In the genomic region with DNA sequence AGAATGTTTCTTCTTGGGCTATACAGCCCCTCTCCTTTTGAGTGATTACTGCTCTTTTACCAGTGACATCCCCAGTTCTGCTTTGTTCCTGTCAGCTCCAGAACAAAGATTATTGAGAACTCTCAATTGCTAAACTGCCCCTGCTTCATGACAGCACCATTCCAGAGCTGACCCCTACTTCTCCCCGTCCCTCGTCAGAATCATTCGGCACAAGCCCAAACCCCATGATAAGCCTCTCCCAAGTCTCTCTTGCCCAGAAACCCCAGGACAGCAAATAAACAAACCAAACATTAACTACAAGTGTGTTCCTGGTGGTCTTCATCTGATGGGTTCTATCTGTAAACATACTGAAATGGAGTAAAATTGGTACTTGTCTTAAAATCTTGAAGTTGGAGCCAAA, we compare ENCODE assay signal across 17 cellular contexts.
"Had no signal": no experiment of that assay in that cellular context is flagged by ENCODE, and none has a peak within 500 bp of the region (broad histone marks: within the 10 kb centered on the region; RNA-seq: fewer than 3 reads in every experiment).

No MANE protein-coding gene starts in this region.

- H3K27ac Mint-ChIP-seq: effector memory CD8-positive, alpha-beta T cell; natural killer cell; progenitor cell of endocrine pancreas; stimulated activated naive B cell treated with anti-CD40 and anti-IgM and Interleukin-4, amounts not matched to agents 10 μg/mL and 1 μg/mL and 100 μg/mL, for 72 hours; stimulated activated naive CD8-positive, alpha-beta T cell treated with anti-CD3 and anti-CD28 coated beads, Interleukin-15, Interleukin-2, amounts not matched to agents 100 ng/mL and 50 ng/mL, for 24 hours had no signal

- H3K36me3 Mint-ChIP-seq: natural killer cell; stimulated activated naive B cell treated with anti-CD40 and anti-IgM and Interleukin-4, amounts not matched to agents 10 μg/mL and 1 μg/mL and 100 μg/mL, for 72 hours had no signal

- H3K9me3 Mint-ChIP-seq: effector memory CD8-positive, alpha-beta T cell; natural killer cell; neural crest cell; stimulated activated naive B cell treated with anti-CD40 and anti-IgM and Interleukin-4, amounts not matched to agents 10 μg/mL and 1 μg/mL and 100 μg/mL, for 72 hours; stimulated activated naive CD8-positive, alpha-beta T cell treated with anti-CD3 and anti-CD28 coated beads, Interleukin-15, Interleukin-2, amounts not matched to agents 100 ng/mL and 50 ng/mL, for 24 hours had no signal

- DNase-seq: colonic mucosa; effector memory CD8-positive, alpha-beta T cell; head of caudate nucleus; left ventricle myocardium superior; lower lobe of right lung; natural killer cell; right lobe of liver; small intestine; stimulated activated CD4-positive, alpha-beta T cell treated with anti-CD3 and anti-CD28 coated beads, Interleukin-15, amount 100 ng/mL, for 24 hours; stimulated activated CD4-positive, alpha-beta T cell treated with anti-CD3 and anti-CD28 coated beads, Interleukin-2, amount 100 ng/mL, for 48 hours; stimulated activated naive B cell treated with anti-CD40 and anti-IgM and Interleukin-4, amounts not matched to agents 10 μg/mL and 1 μg/mL and 100 μg/mL, for 72 hours; transverse colon had no signal

- H3K4me3 ChIP-seq: colonic mucosa, lower lobe of right lung, right lobe of liver, transverse colon had no signal

- H3K27me3 Mint-ChIP-seq: progenitor cell of endocrine pancreas had no signal

- H3K4me1 Mint-ChIP-seq: natural killer cell; stimulated activated naive B cell treated with anti-CD40 and anti-IgM and Interleukin-4, amounts not matched to agents 10 μg/mL and 1 μg/mL and 100 μg/mL, for 72 hours had no signal

- H3K27ac ChIP-seq: colonic mucosa, lower lobe of right lung, neutrophil, parathyroid adenoma, right lobe of liver had no signal

- H3K9ac ChIP-seq: parathyroid adenoma had no signal

- H3K9me3 ChIP-seq: colonic mucosa, lower lobe of right lung, neutrophil, right lobe of liver, transverse colon had no signal

- ATAC-seq: effector memory CD8-positive, alpha-beta T cell; left ventricle myocardium superior; lower lobe of right lung; natural killer cell; right lobe of liver; stimulated activated naive B cell treated with anti-CD40 and anti-IgM and Interleukin-4, amounts not matched to agents 10 μg/mL and 1 μg/mL and 100 μg/mL, for 72 hours had no signal

- H3K36me3 ChIP-seq: colonic mucosa, lower lobe of right lung, neutrophil, right lobe of liver, transverse colon had no signal

- H3K4me1 ChIP-seq: colonic mucosa, lower lobe of right lung, parathyroid adenoma, right lobe of liver had no signal

- H3K27me3 ChIP-seq: colonic mucosa, neutrophil, right lobe of liver, transverse colon had no signal

- H2AFZ ChIP-seq: parathyroid adenoma had no signal

- H3K4me3 Mint-ChIP-seq: effector memory CD8-positive, alpha-beta T cell; natural killer cell; neural crest cell; stimulated activated naive B cell treated with anti-CD40 and anti-IgM and Interleukin-4, amounts not matched to agents 10 μg/mL and 1 μg/mL and 100 μg/mL, for 72 hours; stimulated activated naive CD8-positive, alpha-beta T cell treated with anti-CD3 and anti-CD28 coated beads, Interleukin-15, Interleukin-2, amounts not matched to agents 100 ng/mL and 50 ng/mL, for 24 hours had no signal

- H3K79me2 ChIP-seq: parathyroid adenoma had no signal
